Comparison of ENCODE assay signal across 7 cellular contexts in the genomic region with DNA sequence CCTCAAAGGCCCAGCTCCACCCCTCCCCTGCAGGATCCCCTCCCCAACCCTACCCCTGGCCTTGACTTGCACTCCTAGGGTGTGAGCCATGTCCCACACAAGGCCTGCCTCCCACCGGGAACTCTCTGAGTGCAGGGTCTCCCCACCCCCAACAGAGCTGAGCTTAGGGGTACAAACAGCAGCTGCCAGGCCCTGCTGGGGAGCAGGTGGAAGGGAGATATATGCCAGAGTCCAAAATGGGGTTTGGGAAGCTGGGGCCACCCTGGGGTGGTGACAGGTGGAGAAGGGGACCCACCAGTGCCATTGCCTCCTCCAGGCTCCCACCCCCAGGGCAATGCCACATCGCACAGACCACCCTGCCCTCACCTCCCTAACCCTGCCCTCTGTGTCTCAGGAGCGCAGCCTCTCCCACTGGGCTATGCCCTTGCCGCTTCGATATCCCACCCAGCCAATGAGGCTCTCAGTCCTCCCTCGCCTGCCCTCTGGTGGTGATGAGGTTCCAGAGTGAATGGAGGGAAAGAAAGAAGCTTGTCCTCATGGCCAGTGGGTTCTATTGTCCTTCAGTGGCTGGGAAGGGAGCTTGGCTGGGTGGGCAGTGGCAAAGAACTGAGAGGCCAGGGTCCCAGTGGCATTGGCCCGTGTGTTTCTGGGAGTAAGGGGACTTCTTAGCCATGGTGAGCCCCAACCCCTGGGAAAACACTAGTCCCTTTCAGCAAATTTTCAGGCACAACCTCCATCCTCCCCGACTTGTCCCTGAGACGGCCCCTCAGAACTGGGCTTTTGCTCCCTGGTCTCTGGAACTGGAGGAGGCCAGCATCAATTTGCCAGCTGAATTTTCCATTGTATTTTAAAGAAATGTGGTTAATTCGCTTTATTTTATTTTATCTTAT. TPM values are rescaled to one million over a fixed set of nuclear protein-coding genes. Genes with fewer than 3 reads are reported as not detected.
A peak's percentile ranks its signal among the peaks of the same experiment; 100 is the strongest.
DNase-seq lines count a peak whose midpoint lies in the region; ATAC-seq and TF ChIP-seq lines count a peak whose summit lies in the region.

No MANE protein-coding gene starts in this region.

- no peak overlapping the region for H3K4me3 ChIP-seq in KMS-11 (IDR thresholded peaks at IDR 0.05; ENCODE audit: insufficient read depth, low read depth, low read length)

- H3K79me2 ChIP-seq in KMS-11 (ENCODE audit: insufficient read depth, low read depth), result no peaks in the 10 kb centered on the region

- TF ChIP-seq CTCF in GM10248 (IDR thresholded peaks at IDR 0.05; ENCODE audit: control extremely low read depth, extremely low read depth, low read depth, missing control alignments) (peak; percentile 79), KMS-11 (conservative IDR thresholded peaks at IDR 0.05; ENCODE audit: low read depth, low read length) (peak; percentile 80)

- no peaks in the 10 kb centered on the region for H3K36me3 ChIP-seq in KMS-11 (ENCODE audit: insufficient read depth)

- H2AFZ ChIP-seq in KMS-11 (ENCODE audit: low read depth), result no peak overlapping the region

- H3K4me2 ChIP-seq in KMS-11, result no peak overlapping the region

- DNase-seq in GM10248 (ENCODE audit: extremely low spot score) (peak; percentile 50), SKM-1 treated with dmso at 0.1 percent for 144 hours (lab: John Stamatoyannopoulos, UW; ENCODE audit: unreplicated experiment) (peak; percentile 45), dedifferentiated amniotic fluid mesenchymal stem cell (ENCODE audit: extremely low spot score) (peak; percentile 49), mucosa of gallbladder (ENCODE audit: low spot score) (peak; percentile 21)

- H3K4me1 ChIP-seq in KMS-11 (ENCODE audit: low read depth, poor library complexity, severe bottlenecking), result no peaks in the 10 kb centered on the region

- CTCF ChIA-PET in GM10248 (lab: Yijun Ruan, JAX), result interaction anchor here (0.6 to 8.5 kb wide), 29 partner anchors 10 to 954 kb away, joined by 3 to 100 read pairs (median 4); a partner anchor contains a TSS

- no peak overlapping the region for H3K9ac ChIP-seq in KMS-11

- peaks cover 18% of the 10 kb centered on the region; the same call in 1 of the 2 replicates for H3K27me3 ChIP-seq in KMS-11 (ENCODE audit: insufficient read depth, low read depth)

- ATAC-seq in esophagus mucosa, result no peak
- ATAC-seq in HG03108 (IDR thresholded peaks at IDR 0.05; ENCODE audit: unreplicated experiment), result no peak

- no peaks in the 10 kb centered on the region for H4K20me1 ChIP-seq in KMS-11 (ENCODE audit: insufficient read depth)

- no peak overlapping the region for H3K27ac ChIP-seq in KMS-11

- POLR2A ChIA-PET in GM10248 (lab: Yijun Ruan, JAX), result no interaction called here

RNA-seq across cellular contexts. Expression of a gene that starts 46.8 kb away (rescaled TPM):
- 0.72 TPM for total RNA-seq in mucosa of gallbladder
- 3.2 TPM for total RNA-seq in esophagus mucosa
